In genomic region chrX:47572773-47573333, GRCh38 we compare ENCODE assay signal across 1 cellular context.
TF ChIP-seq lines count a peak whose summit lies in the region.

No MANE protein-coding gene starts in this region.

TF ChIP-seq in A549, 52 proteins besides CTCF, POLR2A, EP300 and RAD21 (continued from another document):
- TF ChIP-seq ZSCAN20 (CRISPR knock-in tag; IDR thresholded peaks at IDR 0.05) (no peak), FOSL2 (IDR thresholded peaks at IDR 0.05) (no peak), FOSL2 (CRISPR knock-in tag; IDR thresholded peaks at IDR 0.05) (no peak), CHD4 (IDR thresholded peaks at IDR 0.05; ENCODE audit: borderline replicate concordance) (no peak), RCOR1 (IDR thresholded peaks at IDR 0.05; ENCODE audit: low read depth, low read length) (no peak), MAZ (IDR thresholded peaks at IDR 0.05; ENCODE audit: borderline replicate concordance, low read depth, low read length) (no peak), GATA3 (IDR thresholded peaks at IDR 0.05; ENCODE audit: borderline replicate concordance) (no peak), PHF8 (IDR thresholded peaks at IDR 0.05; ENCODE audit: borderline replicate concordance, low read depth) (no peak), RFX5 (IDR thresholded peaks at IDR 0.05) (no peak)
